Comparison of ENCODE assay signal across 1 cellular context in the genomic region with DNA sequence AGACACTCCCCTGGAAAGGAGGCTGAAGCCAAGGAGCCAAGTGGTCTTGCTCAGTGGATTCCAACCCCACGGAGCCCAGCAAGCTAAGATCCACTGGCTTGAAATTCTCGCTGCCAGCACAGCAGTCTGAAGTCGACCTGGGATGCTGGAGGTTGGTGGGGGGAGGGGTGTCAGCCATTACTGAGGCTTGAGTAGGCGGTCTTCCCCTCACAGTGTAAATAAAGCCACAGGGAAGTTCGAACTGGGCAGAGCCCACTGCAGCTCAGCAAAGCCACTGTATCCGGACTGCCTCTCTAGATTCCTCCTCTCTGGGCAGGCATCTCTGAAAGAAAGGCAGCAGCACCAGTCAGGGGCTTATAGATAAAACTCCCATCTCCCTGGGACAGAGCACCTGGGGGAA. TPM values are rescaled to one million over a fixed set of nuclear protein-coding genes. Genes with fewer than 3 reads are reported as not detected.
"Had no signal": no experiment of that assay in that cellular context is flagged by ENCODE, and none has a peak within 500 bp of the region (broad histone marks: within the 10 kb centered on the region; RNA-seq: fewer than 3 reads in every experiment).

No MANE protein-coding gene starts in this region.

RNA-seq across cellular contexts. Expression of a gene that starts 22.0 kb away (rescaled TPM):
- polyA plus RNA-seq: naive thymus-derived CD4-positive, alpha-beta T cell had no signal
